ENCODE assay signal across 15 cellular contexts in the genomic region with DNA sequence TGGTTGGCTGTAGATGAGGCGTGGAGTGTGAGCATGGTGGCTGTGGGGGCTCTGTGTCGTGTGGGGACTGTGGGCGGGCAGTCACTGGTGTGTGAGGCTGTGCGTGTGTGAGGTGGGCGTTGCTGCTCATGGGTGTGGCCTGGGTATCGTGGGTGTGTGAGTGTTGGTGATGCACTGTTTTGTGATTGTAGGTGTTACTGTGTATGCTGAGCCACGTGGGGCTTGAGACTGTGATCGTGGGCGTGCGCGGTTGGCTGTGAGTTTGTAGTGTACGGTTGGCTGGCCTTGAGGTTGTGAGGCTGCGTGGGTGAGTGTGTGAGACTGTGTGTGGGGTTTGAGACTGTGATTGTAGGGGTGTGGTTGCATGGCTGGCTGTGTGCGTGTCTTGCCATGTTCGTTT. TPM values are rescaled to one million over a fixed set of nuclear protein-coding genes. Genes with fewer than 3 reads are reported as not detected.
A peak's percentile ranks its signal among the peaks of the same experiment; 100 is the strongest.
DNase-seq lines count a peak whose midpoint lies in the region; ATAC-seq and TF ChIP-seq lines count a peak whose summit lies in the region.
"Had no signal": no experiment of that assay in that cellular context is flagged by ENCODE, and none has a peak within 500 bp of the region (broad histone marks: within the 10 kb centered on the region; RNA-seq: fewer than 3 reads in every experiment).

No MANE protein-coding gene starts in this region.

- no peak for ATAC-seq in Right ventricle myocardium inferior
- no peak for ATAC-seq in left ventricle myocardium superior
- ATAC-seq in activated T-helper 17 cell treated with anti-CD3 and anti-CD28 coated beads, Interleukin-2, amount 50 U/mL, for 72 hours (replicated peaks) = peak; percentile 13
- peak; percentile 21 for ATAC-seq in stimulated activated memory B cell treated with anti-CD40 and anti-IgM and Interleukin-4, amounts not matched to agents 10 μg/mL and 1 μg/mL and 100 μg/mL, for 72 hours
- ATAC-seq in natural killer cell = no peak
- ATAC-seq in HG03469 (IDR thresholded peaks at IDR 0.05; ENCODE audit: unreplicated experiment) = no peak
- ATAC-seq: GM23338 had no signal

- H3K4me3 Mint-ChIP-seq in activated T-helper 17 cell treated with anti-CD3 and anti-CD28 coated beads, Interleukin-2, amount 50 U/mL, for 72 hours = no peak overlapping the region
- H3K4me3 Mint-ChIP-seq in neural progenitor cell = no peak overlapping the region
- H3K4me3 Mint-ChIP-seq in stimulated activated memory B cell treated with anti-CD40 and anti-IgM and Interleukin-4, amounts not matched to agents 10 μg/mL and 1 μg/mL and 100 μg/mL, for 72 hours = no peak overlapping the region
- H3K4me3 Mint-ChIP-seq in natural killer cell = no peak overlapping the region
- H3K4me3 Mint-ChIP-seq: CD4-positive, alpha-beta T cell; GM23338; H9 had no signal

- H3K9me3 Mint-ChIP-seq in activated T-helper 17 cell treated with anti-CD3 and anti-CD28 coated beads, Interleukin-2, amount 50 U/mL, for 72 hours = no peaks in the 10 kb centered on the region
- H3K9me3 Mint-ChIP-seq in neural progenitor cell (no peaks in the 10 kb centered on the region), natural killer cell (no peaks in the 10 kb centered on the region)
- no peaks in the 10 kb centered on the region for H3K9me3 Mint-ChIP-seq in stimulated activated memory B cell treated with anti-CD40 and anti-IgM and Interleukin-4, amounts not matched to agents 10 μg/mL and 1 μg/mL and 100 μg/mL, for 72 hours
- H3K9me3 Mint-ChIP-seq: CD4-positive, alpha-beta T cell; GM23338 had no signal

- no peaks in the 10 kb centered on the region for H3K36me3 ChIP-seq in neural progenitor cell

- intact Hi-C loops in Right ventricle myocardium inferior (cut with DNase I) = no loop called here
- intact Hi-C loops in left ventricle myocardium superior (cut with micrococcal nuclease) = no loop called here
- intact Hi-C loops in natural killer cell (cut with micrococcal nuclease) = no loop called here

- H3K79me2 ChIP-seq in neural progenitor cell (ENCODE audit: low read depth) = no peaks in the 10 kb centered on the region

- H3K4me1 ChIP-seq in neural progenitor cell = no peaks in the 10 kb centered on the region

- H3K27ac Mint-ChIP-seq in activated T-helper 17 cell treated with anti-CD3 and anti-CD28 coated beads, Interleukin-2, amount 50 U/mL, for 72 hours = no peak overlapping the region
- peak overlapping the region; percentile 34 for H3K27ac Mint-ChIP-seq in neural progenitor cell
- no peak overlapping the region for H3K27ac Mint-ChIP-seq in stimulated activated memory B cell treated with anti-CD40 and anti-IgM and Interleukin-4, amounts not matched to agents 10 μg/mL and 1 μg/mL and 100 μg/mL, for 72 hours
- H3K27ac Mint-ChIP-seq in natural killer cell = no peak overlapping the region
- H3K27ac Mint-ChIP-seq: CD4-positive, alpha-beta T cell; GM23338; H9 had no signal

- no peaks in the 10 kb centered on the region for H3K4me1 Mint-ChIP-seq in activated T-helper 17 cell treated with anti-CD3 and anti-CD28 coated beads, Interleukin-2, amount 50 U/mL, for 72 hours
- H3K4me1 Mint-ChIP-seq in neural progenitor cell (peaks cover 19% of the 10 kb centered on the region), natural killer cell (peaks cover 0 to 4% of the 10 kb centered on the region in 2 donors)
- peaks cover 11% of the 10 kb centered on the region for H3K4me1 Mint-ChIP-seq in stimulated activated memory B cell treated with anti-CD40 and anti-IgM and Interleukin-4, amounts not matched to agents 10 μg/mL and 1 μg/mL and 100 μg/mL, for 72 hours

- H3K9ac ChIP-seq in neural progenitor cell = no peak overlapping the region

- H3K36me3 Mint-ChIP-seq in activated T-helper 17 cell treated with anti-CD3 and anti-CD28 coated beads, Interleukin-2, amount 50 U/mL, for 72 hours (ENCODE audit: low read depth) = no peaks in the 10 kb centered on the region
- H3K36me3 Mint-ChIP-seq in neural progenitor cell (no peaks in the 10 kb centered on the region), natural killer cell (no peaks in the 10 kb centered on the region)
- no peaks in the 10 kb centered on the region for H3K36me3 Mint-ChIP-seq in stimulated activated memory B cell treated with anti-CD40 and anti-IgM and Interleukin-4, amounts not matched to agents 10 μg/mL and 1 μg/mL and 100 μg/mL, for 72 hours

- H3K9me3 ChIP-seq in neural progenitor cell (ENCODE audit: low read depth) = no peaks in the 10 kb centered on the region

- H4K20me1 ChIP-seq in neural progenitor cell (ENCODE audit: low read depth) = peaks cover 11% of the 10 kb centered on the region

- H2AFZ ChIP-seq in neural progenitor cell (replicated peaks) = no peak overlapping the region
- H2AFZ ChIP-seq: GM23338 had no signal

- peaks cover 5% of the 10 kb centered on the region for H3K27me3 Mint-ChIP-seq in activated T-helper 17 cell treated with anti-CD3 and anti-CD28 coated beads, Interleukin-2, amount 50 U/mL, for 72 hours
- H3K27me3 Mint-ChIP-seq in neural progenitor cell (ENCODE audit: insufficient read depth, low read depth) = peaks cover 38% of the 10 kb centered on the region
- peaks cover 45% of the 10 kb centered on the region for H3K27me3 Mint-ChIP-seq in stimulated activated memory B cell treated with anti-CD40 and anti-IgM and Interleukin-4, amounts not matched to agents 10 μg/mL and 1 μg/mL and 100 μg/mL, for 72 hours
- H3K27me3 Mint-ChIP-seq in natural killer cell (ENCODE audit: low read depth in 2 of 2) = peaks cover 11 to 20% of the 10 kb centered on the region in 2 donors

- no peaks in the 10 kb centered on the region for H3F3A ChIP-seq in neural progenitor cell (ENCODE audit: low read depth)

- peaks cover 46% of the 10 kb centered on the region for H3K27me3 ChIP-seq in neural progenitor cell

- H3K4me3 ChIP-seq in neural progenitor cell = no peak overlapping the region
- H3K4me3 ChIP-seq: GM23338 had no signal

- H3K27ac ChIP-seq in neural progenitor cell = no peak overlapping the region
- H3K27ac ChIP-seq: 22Rv1 had no signal

- no peak overlapping the region for H3K4me2 ChIP-seq in neural progenitor cell
- H3K4me2 ChIP-seq: GM23338 had no signal

- DNase-seq in Right ventricle myocardium inferior (ENCODE audit: missing footprints) = peak; percentile 68
- DNase-seq in left ventricle myocardium superior = no peak
- DNase-seq in neural progenitor cell (ENCODE audit: low spot score) = no peak
- no peak for DNase-seq in activated CD8-positive, alpha-beta memory T cell treated with anti-CD3 and anti-CD28 coated beads, Interleukin-2, amount 50 U/mL, for 48 hours
- DNase-seq in natural killer cell = no peak
- DNase-seq: C1 segment of cervical spinal cord; Calu3; CD4-positive, alpha-beta T cell; DMS 273 treated with DMSO at 0.1 percent for 48 hours; H9 had no signal

- TF ChIP-seq CTCF in neural progenitor cell (IDR thresholded peaks at IDR 0.05) = no peak
- no peak for TF ChIP-seq CTCF in natural killer cell (IDR thresholded peaks at IDR 0.05)

RNA-seq across cellular contexts. Expression of gene INHBB, which starts 8.5 kb away (rescaled TPM):
- total RNA-seq in Right ventricle myocardium inferior (7.1 TPM), left ventricle myocardium superior (2.8 TPM), neural progenitor cell (ENCODE audit: low replicate concordance) (not detected in 2 replicates), natural killer cell (under 1 TPM in 2 of 3 donors, not detected in 1; 0.07 to 0.10 TPM)
- total RNA-seq in activated T-helper 17 cell treated with anti-CD3 and anti-CD28 coated beads, Interleukin-2, amount 50 U/mL, for 72 hours = not detected
- total RNA-seq: Calu3; CD4-positive, alpha-beta T cell had no signal

Comparison
In these comparisons a context has a peak if more than half of its experiments do, and no peak if none do; other contexts are left out.
1. ATAC-seq: peak in activated T-helper 17 cell treated with anti-CD3 and anti-CD28 coated beads, Interleukin-2, amount 50 U/mL, for 72 hours (single experiment) and stimulated activated memory B cell treated with anti-CD40 and anti-IgM and Interleukin-4, amounts not matched to agents 10 μg/mL and 1 μg/mL and 100 μg/mL, for 72 hours (single experiment); none in Right ventricle myocardium inferior (single experiment), left ventricle myocardium superior (single experiment), natural killer cell (0 of 3) and HG03469 (single experiment).